Comparison of ENCODE assay signal across 33 cellular contexts in genomic region chr13:51348069-51348967, GRCh38. TPM values are rescaled to one million over a fixed set of nuclear protein-coding genes. Genes with fewer than 3 reads are reported as not detected.
"Had no signal": no experiment of that assay in that cellular context is flagged by ENCODE, and none has a peak within 500 bp of the region (broad histone marks: within the 10 kb centered on the region; RNA-seq: fewer than 3 reads in every experiment).

No MANE protein-coding gene starts in this region.

- H3K4me1 ChIP-seq: esophagus muscularis mucosa, gastrocnemius medialis, lower lobe of right lung, vagina had no signal

- H3K9me3 Mint-ChIP-seq: activated B cell treated with CpG ODN at 0.5 μM for 24 hours; activated naive CD4-positive, alpha-beta T cell treated with anti-CD3 and anti-CD28 coated beads, Interleukin-2, amount 50 U/mL, for 72 hours; effector memory CD8-positive, alpha-beta T cell; natural killer cell; neural progenitor cell; stimulated activated naive CD8-positive, alpha-beta T cell treated with anti-CD3 and anti-CD28 coated beads, Interleukin-15, Interleukin-2, amounts not matched to agents 100 ng/mL and 50 ng/mL, for 24 hours; type B pancreatic cell had no signal

- H3K27ac ChIP-seq: body of pancreas, cardiac muscle cell, coronary artery, dorsolateral prefrontal cortex, esophagus muscularis mucosa, gastrocnemius medialis, lower lobe of right lung, skin epidermis, vagina had no signal

- H3K36me3 ChIP-seq: cardiac muscle cell, gastrocnemius medialis, lower lobe of right lung, vagina had no signal

- H3K27ac Mint-ChIP-seq: activated B cell treated with CpG ODN at 0.5 μM for 24 hours; activated CD8-positive, alpha-beta memory T cell treated with anti-CD3 and anti-CD28 coated beads, Interleukin-2, amount 10 ng/mL, durations not matched to agents 7 days and 5 days; activated CD8-positive, alpha-beta T cell treated with anti-CD3 and anti-CD28 coated beads, Interleukin-2, amount 10 ng/mL, durations not matched to agents 7 days and 5 days; effector memory CD8-positive, alpha-beta T cell; natural killer cell; neural progenitor cell; stimulated activated naive CD8-positive, alpha-beta T cell treated with anti-CD3 and anti-CD28 coated beads, Interleukin-15, Interleukin-2, amounts not matched to agents 100 ng/mL and 50 ng/mL, for 24 hours; type B pancreatic cell had no signal

- DNase-seq: activated B cell treated with CpG ODN at 0.5 μM for 24 hours; activated CD4-positive, alpha-beta T cell treated with anti-CD3 and anti-CD28 coated beads, Interleukin-2, amount 50 U/mL, for 1 hour; activated CD8-positive, alpha-beta memory T cell treated with anti-CD3 and anti-CD28 coated beads, Interleukin-2, amount 10 ng/mL, durations not matched to agents 7 days and 5 days; activated CD8-positive, alpha-beta T cell treated with anti-CD3 and anti-CD28 coated beads, Interleukin-2, amount 10 ng/mL, durations not matched to agents 7 days and 5 days; activated naive CD4-positive, alpha-beta T cell; activated T-cell treated with anti-CD3 and anti-CD28 coated beads, Interleukin-2, amount 50 U/mL, for 48 hours; body of pancreas; dorsolateral prefrontal cortex; effector memory CD8-positive, alpha-beta T cell; gastrocnemius medialis; glutamatergic neuron; islet precursor cell; left colon; lower lobe of right lung; mesendoderm; natural killer cell; stimulated activated CD4-positive, alpha-beta T cell treated with anti-CD3 and anti-CD28 coated beads, Interleukin-12 subunit alpha, Interleukin-12 subunit beta, amount 100 ng/mL, for 4 hours; stimulated activated CD4-positive, alpha-beta T cell treated with anti-CD3 and anti-CD28 coated beads, Interleukin-4, amount 100 ng/mL, for 1 hour; substantia nigra; T-helper 2 cell had no signal

- H3K9me3 ChIP-seq: body of pancreas, esophagus muscularis mucosa, gastrocnemius medialis, lower lobe of right lung, vagina had no signal

- ATAC-seq: activated CD8-positive, alpha-beta memory T cell treated with anti-CD3 and anti-CD28 coated beads, Interleukin-2, amount 10 ng/mL, durations not matched to agents 7 days and 5 days; activated CD8-positive, alpha-beta T cell treated with anti-CD3 and anti-CD28 coated beads, Interleukin-2, amount 10 ng/mL, durations not matched to agents 7 days and 5 days; body of pancreas; effector memory CD8-positive, alpha-beta T cell; gastrocnemius medialis; left colon; sciatic nerve had no signal

- H3K27me3 ChIP-seq: body of pancreas, cardiac muscle cell, dorsolateral prefrontal cortex, esophagus muscularis mucosa, gastrocnemius medialis, neural progenitor cell, vagina had no signal

- H3K9ac ChIP-seq: neural progenitor cell had no signal

- FAIRE-seq: endothelial cell of umbilical vein had no signal

- H3K27me3 Mint-ChIP-seq: activated B cell treated with CpG ODN at 0.5 μM for 24 hours; activated CD8-positive, alpha-beta memory T cell treated with anti-CD3 and anti-CD28 coated beads, Interleukin-2, amount 10 ng/mL, durations not matched to agents 7 days and 5 days; effector memory CD8-positive, alpha-beta T cell; stimulated activated naive CD8-positive, alpha-beta T cell treated with anti-CD3 and anti-CD28 coated beads, Interleukin-15, Interleukin-2, amounts not matched to agents 100 ng/mL and 50 ng/mL, for 24 hours; type B pancreatic cell had no signal

- H3K4me3 ChIP-seq: body of pancreas, cardiac muscle cell, coronary artery, dorsolateral prefrontal cortex, esophagus muscularis mucosa, gastrocnemius medialis, lower lobe of right lung, neural progenitor cell, skin epidermis, vagina had no signal

- H3K36me3 Mint-ChIP-seq: activated naive CD4-positive, alpha-beta T cell treated with anti-CD3 and anti-CD28 coated beads, Interleukin-2, amount 50 U/mL, for 72 hours; natural killer cell; type B pancreatic cell had no signal

- H3K4me3 Mint-ChIP-seq: activated B cell treated with CpG ODN at 0.5 μM for 24 hours; activated CD8-positive, alpha-beta memory T cell treated with anti-CD3 and anti-CD28 coated beads, Interleukin-2, amount 10 ng/mL, durations not matched to agents 7 days and 5 days; activated CD8-positive, alpha-beta T cell treated with anti-CD3 and anti-CD28 coated beads, Interleukin-2, amount 10 ng/mL, durations not matched to agents 7 days and 5 days; effector memory CD8-positive, alpha-beta T cell; natural killer cell; neural progenitor cell; stimulated activated naive CD8-positive, alpha-beta T cell treated with anti-CD3 and anti-CD28 coated beads, Interleukin-15, Interleukin-2, amounts not matched to agents 100 ng/mL and 50 ng/mL, for 24 hours; type B pancreatic cell had no signal

- H3K4me1 Mint-ChIP-seq: activated B cell treated with CpG ODN at 0.5 μM for 24 hours; activated CD8-positive, alpha-beta memory T cell treated with anti-CD3 and anti-CD28 coated beads, Interleukin-2, amount 10 ng/mL, durations not matched to agents 7 days and 5 days; natural killer cell had no signal

- H3K4me2 ChIP-seq: neural progenitor cell had no signal

RNA-seq across cellular contexts. Expression of gene SERPINE3, which starts 8.8 kb away (rescaled TPM):
- total RNA-seq: activated B cell treated with CpG ODN at 0.5 μM for 24 hours; activated CD8-positive, alpha-beta memory T cell treated with anti-CD3 and anti-CD28 coated beads, Interleukin-2, amount 10 ng/mL, durations not matched to agents 7 days and 5 days; activated CD8-positive, alpha-beta T cell treated with anti-CD3 and anti-CD28 coated beads, Interleukin-2, amount 10 ng/mL, durations not matched to agents 7 days and 5 days; activated naive CD4-positive, alpha-beta T cell treated with anti-CD3 and anti-CD28 coated beads, Interleukin-2, amount 50 U/mL, for 72 hours; body of pancreas; endothelial cell of umbilical vein; esophagus muscularis mucosa; gastrocnemius medialis; left colon; lower lobe of right lung; natural killer cell; osteocyte; posterior vena cava; vagina had no signal
- polyA plus RNA-seq: endothelial cell of umbilical vein had no signal
